8 cellular contexts compared by ENCODE assay signal in genomic region chr1:94246692-94247145, GRCh38. TPM values are rescaled to one million over a fixed set of nuclear protein-coding genes. Genes with fewer than 3 reads are reported as not detected.
DNase-seq lines count a peak whose midpoint lies in the region; ATAC-seq, FAIRE-seq and TF ChIP-seq lines count a peak whose summit lies in the region.

No MANE protein-coding gene starts in this region.

- FAIRE-seq in HTR-8/SVneo (lab: Jason Lieb, UNC): peak; percentile 9

- no peak overlapping the region for H3K27ac ChIP-seq in A673 (ENCODE audit: low read depth, low read length, poor library complexity, severe bottlenecking)
- no peak overlapping the region for H3K27ac ChIP-seq in colonic mucosa
- H3K27ac ChIP-seq in mesodermal cell (ENCODE audit: low read depth, low read length, severe bottlenecking): no peak overlapping the region

- no peak for ATAC-seq in HG02973 (IDR thresholded peaks at IDR 0.05; ENCODE audit: unreplicated experiment)
- no peak for ATAC-seq in GM18861 (IDR thresholded peaks at IDR 0.05; ENCODE audit: unreplicated experiment)

- TF ChIP-seq CTCF in A673 (conservative IDR thresholded peaks at IDR 0.05; ENCODE audit: low read depth, low read length): no peak
- TF ChIP-seq CTCF in colonic mucosa (IDR thresholded peaks at IDR 0.05): no peak

- H3K27me3 ChIP-seq in A673 (replicated peaks; ENCODE audit: insufficient read depth, low read depth, low read length, poor library complexity) (peaks cover 80% of the 10 kb centered on the region), colonic mucosa (peaks cover 13% of the 10 kb centered on the region)

- POLR2A ChIA-PET in A673 (lab: Charles Lee; ENCODE audit: low non-redundant PET): no interaction called here

- BruUV-seq in A673 (replicated peaks; lab: Mats Ljungman, UMichigan): no TSS peak

- H3K9me3 ChIP-seq in A673 (ENCODE audit: low read depth, low read length, poor library complexity, severe bottlenecking) (peaks cover 9% of the 10 kb centered on the region), colonic mucosa (no peaks in the 10 kb centered on the region), mesodermal cell (ENCODE audit: control insufficient read depth, low read length) (peaks cover 14% of the 10 kb centered on the region)

- no peak for DNase-seq in A673 (ENCODE audit: low spot score)
- no peak for DNase-seq in HTR-8/SVneo (ENCODE audit: insufficient read length, low spot score)
- DNase-seq in colonic mucosa: no peak
- DNase-seq in SHP77 (lab: John Stamatoyannopoulos, UW): no peak
- no peak for DNase-seq in globus pallidus (ENCODE audit: low spot score)

- CTCF ChIA-PET in A673 (lab: Charles Lee): no interaction called here

- peak overlapping the region; percentile 55 for H3K4me3 ChIP-seq in A673 (ENCODE audit: low read depth, low read length, poor library complexity, severe bottlenecking)
- peak overlapping the region; percentile 50 for H3K4me3 ChIP-seq in colonic mucosa
- H3K4me3 ChIP-seq in mesodermal cell (ENCODE audit: extremely low read depth, insufficient read depth, low read length, poor library complexity, severe bottlenecking): peak overlapping the region; percentile 73

- 0 to 6% methylated on average over 3 to 6 of the region's 12 CpGs for WGBS in mesodermal cell (ENCODE audit: insufficient coverage in 2 of 2), 2 experiments

- peak overlapping the region; percentile 28 to 58 for H3K9ac ChIP-seq in colonic mucosa (ENCODE audit: low read depth in 2 of 2, low read length in 2 of 2)

- H3K36me3 ChIP-seq in A673 (ENCODE audit: insufficient read depth, low read length, poor library complexity, severe bottlenecking): no peaks in the 10 kb centered on the region
- H3K36me3 ChIP-seq in colonic mucosa: no peaks in the 10 kb centered on the region
- H3K36me3 ChIP-seq in mesodermal cell (ENCODE audit: control insufficient read depth, insufficient read depth, low read length): no peaks in the 10 kb centered on the region

- intact Hi-C loops in A673 (cut with micrococcal nuclease; ENCODE audit: unreplicated experiment) (loop anchor here (10.0 kb wide), 1 partner anchor 78 kb away; no protein-coding TSS in a partner anchor), colonic mucosa (cut with DNase I) (loop anchor here (5.0 kb wide), 1 partner anchor 81 kb away; no protein-coding TSS in a partner anchor)

- H3K4me1 ChIP-seq in A673 (ENCODE audit: insufficient read depth, low read length, poor library complexity, severe bottlenecking): no peaks in the 10 kb centered on the region
- H3K4me1 ChIP-seq in colonic mucosa: no peaks in the 10 kb centered on the region
- H3K4me1 ChIP-seq in mesodermal cell (ENCODE audit: control insufficient read depth, insufficient read depth, low read length, poor library complexity, severe bottlenecking): peaks cover 3% of the 10 kb centered on the region

RNA-seq across cellular contexts. Expression of gene ARHGAP29, which starts 9.3 kb away (rescaled TPM):
- total RNA-seq in A673 (2021) (1.7 and 1.8 TPM in 2 replicates), colonic mucosa (1 to 10 TPM; 2.5 to 8.6 TPM)
- polyA plus RNA-seq in mesodermal cell (2013, experiment 1 of 2): 100 TPM
- 116 TPM for polyA plus RNA-seq in mesodermal cell (2013, experiment 2 of 2)
